ENCODE assay signal across 1 cellular context in genomic region chr22:21686634-21687393, GRCh38.
A peak's percentile ranks its signal among the peaks of the same experiment; 100 is the strongest.
TF ChIP-seq lines count a peak whose summit lies in the region.

No MANE protein-coding gene starts in this region.

TF ChIP-seq in K562, 482 proteins besides CTCF, POLR2A, EP300 and RAD21 (continued from another document):
- TF ChIP-seq CREB1 (IDR thresholded peaks at IDR 0.05): no peak
- TF ChIP-seq CREB1 (CRISPR knock-in tag; IDR thresholded peaks at IDR 0.05): no peak
- 0 out of 2 replicates have a peak, but pooled peaks have one; percentile 51 for TF ChIP-seq RB1 (IDR thresholded peaks at IDR 0.05; ENCODE audit: low read depth)
- TF ChIP-seq HIVEP1 (CRISPR knock-in tag; IDR thresholded peaks at IDR 0.05): no peak
- TF ChIP-seq BCL6 (CRISPR knock-in tag; IDR thresholded peaks at IDR 0.05): no peak
- peak; percentile 58; the same call in 1 of the 2 replicates for TF ChIP-seq ZC3H4 (CRISPR knock-in tag; IDR thresholded peaks at IDR 0.05; ENCODE audit: borderline replicate concordance)
- TF ChIP-seq ZNF165 (CRISPR knock-in tag; IDR thresholded peaks at IDR 0.05; ENCODE audit: borderline replicate concordance): no peak
- TF ChIP-seq CAMTA2 (CRISPR knock-in tag; conservative IDR thresholded peaks at IDR 0.05): no peak
- TF ChIP-seq ETS1 (conservative IDR thresholded peaks at IDR 0.05; ENCODE audit: control insufficient read depth, low read depth, low read length): 0 out of 2 replicates have a peak, but pooled peaks have one; percentile 24
- no peak for TF ChIP-seq THRAP3 (IDR thresholded peaks at IDR 0.05; ENCODE audit: borderline replicate concordance)
- TF ChIP-seq ZEB2 (IDR thresholded peaks at IDR 0.05): no peak
- TF ChIP-seq BDP1 (IDR thresholded peaks at IDR 0.05; ENCODE audit: insufficient read depth, insufficient read length): no peak
- no peak for TF ChIP-seq ZNF41 (CRISPR knock-in tag; conservative IDR thresholded peaks at IDR 0.05)
- no peak for TF ChIP-seq ARID2 (IDR thresholded peaks at IDR 0.05)
- TF ChIP-seq NFYB (IDR thresholded peaks at IDR 0.05; ENCODE audit: extremely low read depth, insufficient read length): no peak
- no peak for TF ChIP-seq ARHGAP35 (IDR thresholded peaks at IDR 0.05; ENCODE audit: partially characterized antibody)
- TF ChIP-seq ZNF354B (CRISPR knock-in tag; IDR thresholded peaks at IDR 0.05): no peak
- TF ChIP-seq MAX (CRISPR knock-in tag; IDR thresholded peaks at IDR 0.05): peak; percentile 13
- no peak for TF ChIP-seq CHCHD3 (CRISPR knock-in tag; IDR thresholded peaks at IDR 0.05)
- TF ChIP-seq ZNF644 (tag; IDR thresholded peaks at IDR 0.05; ENCODE audit: low read depth): no peak
- TF ChIP-seq ESRRA (IDR thresholded peaks at IDR 0.05; ENCODE audit: borderline replicate concordance, low read depth): peak; percentile 95
- TF ChIP-seq GTF2F1 (IDR thresholded peaks at IDR 0.05; ENCODE audit: low read depth, low read length): 0 out of 2 replicates have a peak, but pooled peaks have one; percentile 42
- TF ChIP-seq MIER1 (IDR thresholded peaks at IDR 0.05; ENCODE audit: low read depth): no peak
- TF ChIP-seq RAD51 (IDR thresholded peaks at IDR 0.05; ENCODE audit: borderline replicate concordance, low read depth): no peak
- TF ChIP-seq CEBPB (tag; IDR thresholded peaks at IDR 0.05): no peak
- no peak for TF ChIP-seq NRF1 (conservative IDR thresholded peaks at IDR 0.05 in 1 of 2, IDR thresholded peaks at IDR 0.05 in 1 of 2)
- no peak for TF ChIP-seq NCOR1 (IDR thresholded peaks at IDR 0.05)
- 0 out of 2 replicates have a peak, but pooled peaks have one; percentile 9 for TF ChIP-seq ARID3B (CRISPR knock-in tag; IDR thresholded peaks at IDR 0.05; ENCODE audit: borderline replicate concordance)
- TF ChIP-seq ZNF124 (CRISPR knock-in tag; IDR thresholded peaks at IDR 0.05): no peak
- no peak for TF ChIP-seq CBFA2T2 (conservative IDR thresholded peaks at IDR 0.05)
